ENCODE assay signal across 23 cellular contexts in genomic region chr9:119167876-119168275, GRCh38.
DNase-seq lines count a peak whose midpoint lies in the region; FAIRE-seq and TF ChIP-seq lines count a peak whose summit lies in the region.
"Had no signal": no experiment of that assay in that cellular context is flagged by ENCODE, and none has a peak within 500 bp of the region (broad histone marks: within the 10 kb centered on the region; RNA-seq: fewer than 3 reads in every experiment).

No MANE protein-coding gene starts in this region.

- no peak for TF ChIP-seq POLR2A in H1 (IDR thresholded peaks at IDR 0.05; ENCODE audit: control extremely low read depth in 1 of 2, low read depth in 2 of 2, low read length in 2 of 2)

- no peak for TF ChIP-seq EP300 in H1 (IDR thresholded peaks at IDR 0.05; ENCODE audit: borderline replicate concordance in 1 of 2, low read depth in 2 of 2, low read length in 2 of 2)

- H3K9ac ChIP-seq in H1 (replicated peaks in 1 of 4; ENCODE audit: extremely low read depth in 1 of 4, low read depth in 3 of 4, low read length in 3 of 4) = no peak overlapping the region
- H3K9ac ChIP-seq: BLaER1 treated with 17β-estradiol and CSF1 and Interleukin-3, amounts not matched to agents 10 nM and 100 nM; GM23248 had no signal

- H2AK5ac ChIP-seq in H1 (ENCODE audit: low read depth, low read length) = peak overlapping the region; percentile 32; the same call in 1 of the 2 replicates

- H3K56ac ChIP-seq in H1 (replicated peaks; ENCODE audit: insufficient read length, low read depth, low read length) = no peak overlapping the region

- H3K14ac ChIP-seq in H1 (ENCODE audit: insufficient read length) = no peak overlapping the region

- no peak for TF ChIP-seq RAD21 in H1 (IDR thresholded peaks at IDR 0.05 in 1 of 2, conservative IDR thresholded peaks at IDR 0.05 in 1 of 2; ENCODE audit: low read depth in 2 of 2, low read length in 2 of 2)

- H3K4me3 ChIP-seq in H1 (ENCODE audit: extremely low read depth in 1 of 4, insufficient read depth in 2 of 4, low read depth in 3 of 4, low read length in 4 of 4) = no peak overlapping the region
- H3K4me3 ChIP-seq: A549; BLaER1 treated with 17β-estradiol and CSF1 and Interleukin-3, amounts not matched to agents 10 nM and 100 nM; GM23248 had no signal

- H4K20me1 ChIP-seq in H1 (replicated peaks in 1 of 2; ENCODE audit: control insufficient read depth in 1 of 2, insufficient read depth in 2 of 2, low read length in 2 of 2) = no peaks in the 10 kb centered on the region
- H4K20me1 ChIP-seq: BLaER1 treated with 17β-estradiol and CSF1 and Interleukin-3, amounts not matched to agents 10 nM and 100 nM had no signal

- peak; percentile 6 for DNase-seq in GM13976 (ENCODE audit: low spot score)
- DNase-seq in H1 (ENCODE audit: low read depth in 1 of 2, low spot score in 2 of 2) = no peak
- no peak for DNase-seq in type B pancreatic cell (ENCODE audit: extremely low spot score, unreplicated experiment)
- DNase-seq in NCI-H1092 treated with DMSO at 0.1 percent for 48 hours (lab: John Stamatoyannopoulos, UW) = no peak
- no peak for DNase-seq in hippocampal formation (lab: John Stamatoyannopoulos, UW)
- DNase-seq: 8988T; ACHN; AML-193; BE2C; CD4-positive, alpha-beta T cell; CD8-positive, alpha-beta memory T cell; DMS 273 treated with DMSO at 0.1 percent for 48 hours; DMS79; EL; GF-D8; GM23248; H9 had no signal

- no peaks in the 10 kb centered on the region; a peak in 1 of 7 replicates for H3K4me1 ChIP-seq in H1 (replicated peaks in 1 of 4; ENCODE audit: control insufficient read depth in 3 of 4, insufficient read depth in 4 of 4, low read length in 3 of 4)
- H3K4me1 ChIP-seq: A549; BE2C; BLaER1 treated with 17β-estradiol and CSF1 and Interleukin-3, amounts not matched to agents 10 nM and 100 nM had no signal

- H2BK5ac ChIP-seq in H1 (ENCODE audit: low read depth, low read length) = no peak overlapping the region

- H3K27me3 ChIP-seq in H1 (replicated peaks in 1 of 4; ENCODE audit: control insufficient read depth in 3 of 4, extremely low read depth in 1 of 4, insufficient read depth in 3 of 4, low read length in 3 of 4) = no peaks in the 10 kb centered on the region
- H3K27me3 ChIP-seq: BE2C; BLaER1 treated with 17β-estradiol and CSF1 and Interleukin-3, amounts not matched to agents 10 nM and 100 nM had no signal

- H3K36me3 Mint-ChIP-seq in nephron (ENCODE audit: low read depth) (peaks cover 37% of the 10 kb centered on the region), type B pancreatic cell (peaks cover 6% of the 10 kb centered on the region)
- H3K36me3 Mint-ChIP-seq: CD14-positive monocyte; CD8-positive, alpha-beta memory T cell had no signal

- in situ Hi-C loops in GM13976 (cut with MboI; ENCODE audit: low sequenced_read_pairs, unreplicated experiment) = no loop called here

- no peak overlapping the region for H4K8ac ChIP-seq in H1 (ENCODE audit: extremely low read depth, insufficient read depth, low read length)

- CTCF ChIA-PET in H1 (lab: Charles Lee; ENCODE audit: partially characterized antibody) = interaction anchor here (0.6 to 1.3 kb wide), 4 partner anchors 9 to 127 kb away, joined by 3 read pairs; no protein-coding TSS in a partner anchor

- H3K4me3 Mint-ChIP-seq in nephron (peak overlapping the region in 2 of 3 experiments; percentile 16 to 26), type B pancreatic cell (no peak overlapping the region)
- H3K4me3 Mint-ChIP-seq: CD14-positive monocyte; CD4-positive, alpha-beta T cell; CD8-positive, alpha-beta memory T cell had no signal

- H2BK120ac ChIP-seq in H1 (replicated peaks; ENCODE audit: low read depth, low read length) = no peak overlapping the region

- 98% methylated on average over 16 of the region's 16 CpGs; no CpG with 5 or more reads in 1 of the 2 experiments for WGBS in H1 (ENCODE audit: extremely low coverage in 1 of 2, insufficient coverage in 1 of 2, insufficient read length in 1 of 2, insufficient replicate concordance in 2 of 2, low coverage in 1 of 2, low lambda C conversion rate in 2 of 2, missing lambda C conversion rate in 1 of 2), 2 experiments

- H3K27ac Mint-ChIP-seq in nephron (no peak overlapping the region), type B pancreatic cell (no peak overlapping the region)
- H3K27ac Mint-ChIP-seq: CD14-positive monocyte; CD4-positive, alpha-beta T cell; CD8-positive, alpha-beta memory T cell had no signal

- H3K18ac ChIP-seq in H1 (ENCODE audit: extremely low read depth, low read length) = 0 out of 2 replicates have a peak overlapping the region, but pooled peaks have one; percentile 10

- peaks cover 0 to 5% (median 1%) of the 10 kb centered on the region in 4 experiments; a peak in 4 of 8 replicates for H3K36me3 ChIP-seq in H1 (ENCODE audit: control insufficient read depth in 2 of 4, insufficient read depth in 4 of 4, low read length in 3 of 4)
- H3K36me3 ChIP-seq: BE2C; BLaER1 treated with 17β-estradiol and CSF1 and Interleukin-3, amounts not matched to agents 10 nM and 100 nM had no signal

- peak overlapping the region; percentile 6; the same call in 1 of the 2 replicates for H2BK20ac ChIP-seq in H1 (ENCODE audit: low read length)

- H3K79me1 ChIP-seq in H1 (ENCODE audit: low read depth, low read length) = peaks cover 3% of the 10 kb centered on the region; the same call in 1 of the 2 replicates

- peak overlapping the region; percentile 42; the same call in 1 of the 2 replicates for H2BK12ac ChIP-seq in H1 (ENCODE audit: low read depth, low read length)

- H3K27me3 Mint-ChIP-seq in nephron (ENCODE audit: low read depth) (no peaks in the 10 kb centered on the region), type B pancreatic cell (no peaks in the 10 kb centered on the region)
- H3K27me3 Mint-ChIP-seq: CD4-positive, alpha-beta T cell; CD8-positive, alpha-beta memory T cell had no signal

- H3K4ac ChIP-seq in H1 (replicated peaks; ENCODE audit: insufficient read length, low read depth, low read length) = no peak overlapping the region

- H4K91ac ChIP-seq in H1 (replicated peaks; ENCODE audit: insufficient read length, low read length) = no peak overlapping the region

- H3K79me2 ChIP-seq in H1 (ENCODE audit: control insufficient read depth in 1 of 2, insufficient read depth in 2 of 2, low read length in 2 of 2) = no peaks in the 10 kb centered on the region

- H4K5ac ChIP-seq in H1 (ENCODE audit: insufficient read length, low read depth, low read length) = no peak overlapping the region

- H3K23me2 ChIP-seq in H1 (ENCODE audit: low read depth, low read length) = no peaks in the 10 kb centered on the region

- POLR2A ChIA-PET in H1 (lab: Charles Lee; ENCODE audit: partially characterized antibody) = no interaction called here

- no peak for FAIRE-seq in H1 (lab: Jason Lieb, UNC)
- FAIRE-seq: A549, D721Med, GM12891 had no signal

- H3K9me3 Mint-ChIP-seq in nephron = peaks cover 18% of the 10 kb centered on the region
- no peaks in the 10 kb centered on the region for H3K9me3 Mint-ChIP-seq in type B pancreatic cell
- H3K9me3 Mint-ChIP-seq: H9 had no signal

- no peaks in the 10 kb centered on the region for H3K9me3 ChIP-seq in H1 (ENCODE audit: insufficient read depth in 2 of 2, low read depth in 1 of 2, low read length in 1 of 2)
- H3K9me3 ChIP-seq: A549, BE2C had no signal

- no peak overlapping the region for H3K4me2 ChIP-seq in H1 (ENCODE audit: insufficient read depth in 1 of 2, low read depth in 2 of 2, low read length in 2 of 2)
- H3K4me2 ChIP-seq: A549; BLaER1 treated with 17β-estradiol and CSF1 and Interleukin-3, amounts not matched to agents 10 nM and 100 nM had no signal

- no peak overlapping the region for H3K27ac ChIP-seq in H1 (ENCODE audit: low read depth, low read length)
- H3K27ac ChIP-seq: A549; BLaER1 treated with 17β-estradiol and CSF1 and Interleukin-3, amounts not matched to agents 10 nM and 100 nM; GM23248 had no signal

- TF ChIP-seq CTCF in GM13976 (IDR thresholded peaks at IDR 0.05; ENCODE audit: borderline replicate concordance, control extremely low read depth, extremely low read depth, insufficient read depth, missing control alignments) (no peak), H1 (IDR thresholded peaks at IDR 0.05; ENCODE audit: control extremely low read depth in 1 of 3, insufficient read depth in 1 of 3, low read depth in 1 of 3, low read length in 3 of 3) (no peak), nephron (IDR thresholded peaks at IDR 0.05; ENCODE audit: unreplicated experiment in 3 of 3) (no peak), type B pancreatic cell (conservative IDR thresholded peaks at IDR 0.05) (no peak)

- H2BK15ac ChIP-seq in H1 (ENCODE audit: low read length) = no peak overlapping the region

- H3K4me1 Mint-ChIP-seq in nephron = peaks cover 6% of the 10 kb centered on the region
- peaks cover 4% of the 10 kb centered on the region for H3K4me1 Mint-ChIP-seq in type B pancreatic cell (ENCODE audit: unreplicated experiment)
- H3K4me1 Mint-ChIP-seq: CD14-positive monocyte; CD8-positive, alpha-beta memory T cell had no signal

- no peak overlapping the region for H3K23ac ChIP-seq in H1 (ENCODE audit: insufficient read length)

- no peak overlapping the region for H2AFZ ChIP-seq in H1 (ENCODE audit: low read length)
- H2AFZ ChIP-seq: GM23248 had no signal

TF ChIP-seq in H1, 55 proteins besides CTCF, POLR2A, EP300 and RAD21:
- TF ChIP-seq GABPA (IDR thresholded peaks at IDR 0.05; ENCODE audit: borderline replicate concordance, insufficient read depth, low read length) (no peak), RBBP5 (IDR thresholded peaks at IDR 0.05; ENCODE audit: borderline replicate concordance, low read depth, low read length) (no peak), SP4 (IDR thresholded peaks at IDR 0.05; ENCODE audit: low read length) (no peak)
